15 cellular contexts compared by ENCODE assay signal in genomic region chr12:26822051-26822450, GRCh38.
"Had no signal": no experiment of that assay in that cellular context is flagged by ENCODE, and none has a peak within 500 bp of the region (broad histone marks: within the 10 kb centered on the region; RNA-seq: fewer than 3 reads in every experiment).

No MANE protein-coding gene starts in this region.

- FAIRE-seq: TTC549 had no signal

- DNase-seq: activated CD4-positive, alpha-beta T cell treated with anti-CD3 and anti-CD28 coated beads, Interleukin-2, amount 10 ng/mL, durations not matched to agents 7 days and 5 days; activated CD4-positive, CD25-positive, alpha-beta regulatory T cell; activated naive CD4-positive, alpha-beta T cell treated with anti-CD3 and anti-CD28 coated beads, Interleukin-2, amount 10 ng/mL, durations not matched to agents 7 days and 5 days; cortex of kidney; effector memory CD4-positive, alpha-beta T cell; left cardiac atrium; mucosa of descending colon; occipital lobe; psoas muscle; right lobe of liver; stimulated activated CD4-positive, alpha-beta T cell treated with anti-CD3 and anti-CD28 coated beads, Interleukin-4, amount 100 ng/mL, for 1 hour; stimulated activated naive CD8-positive, alpha-beta T cell treated with anti-CD3 and anti-CD28 coated beads, Interleukin-15, amount 100 ng/mL, for 72 hours; T-helper 2 cell; testis had no signal

- H3K27ac ChIP-seq: psoas muscle, testis had no signal

- H3K36me3 ChIP-seq: right lobe of liver had no signal

- H3K4me3 ChIP-seq: mucosa of descending colon, psoas muscle, right lobe of liver, testis had no signal

- H3K27me3 ChIP-seq: right lobe of liver, testis had no signal

- H3K9me3 ChIP-seq: mucosa of descending colon, psoas muscle, right lobe of liver, testis had no signal

- ATAC-seq: mucosa of descending colon; stimulated activated naive CD8-positive, alpha-beta T cell treated with anti-CD3 and anti-CD28 coated beads, Interleukin-15, amount 100 ng/mL, for 72 hours had no signal
